21 cellular contexts compared by ENCODE assay signal in the genomic region with DNA sequence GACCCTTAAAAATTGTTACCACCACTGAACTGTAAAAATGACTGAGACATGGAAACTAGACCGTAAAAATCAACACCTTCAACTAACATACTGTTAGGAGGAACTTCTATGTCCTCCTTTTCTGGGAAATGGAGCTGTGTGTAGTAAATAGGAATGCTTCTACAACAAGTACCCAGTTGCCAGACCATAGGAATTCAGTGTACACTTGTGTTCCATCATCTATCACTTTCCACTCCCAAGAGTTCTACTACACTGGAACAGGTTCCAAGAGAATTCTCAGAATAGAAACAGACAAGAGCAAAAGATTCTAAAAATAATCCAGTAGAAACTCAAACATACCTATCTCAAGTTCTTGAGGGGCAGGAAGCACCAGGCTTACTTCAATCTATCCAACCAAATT. TPM values are rescaled to one million over a fixed set of nuclear protein-coding genes. Genes with fewer than 3 reads are reported as not detected.
DNase-seq lines count a peak whose midpoint lies in the region; ATAC-seq, FAIRE-seq and TF ChIP-seq lines count a peak whose summit lies in the region.
"Had no signal": no experiment of that assay in that cellular context is flagged by ENCODE, and none has a peak within 500 bp of the region (broad histone marks: within the 10 kb centered on the region; RNA-seq: fewer than 3 reads in every experiment).

No MANE protein-coding gene starts in this region.

- POLR2A ChIA-PET in endothelial cell of umbilical vein (lab: Charles Lee): interaction anchor here (0.7 kb wide), 1 partner anchor 239 kb away, joined by 3 read pairs; no protein-coding TSS in a partner anchor

- H3K4me1 ChIP-seq in endothelial cell of umbilical vein (ENCODE audit: control insufficient read depth, extremely low read depth, insufficient read depth, low read length): peaks cover 18% of the 10 kb centered on the region
- peaks cover 5 to 7% of the 10 kb centered on the region in 2 donors for H3K4me1 ChIP-seq in left lung

- H4K20me1 ChIP-seq in endothelial cell of umbilical vein (replicated peaks; ENCODE audit: control insufficient read depth, extremely low read depth, insufficient read depth, low read length): no peaks in the 10 kb centered on the region

- peak overlapping the region; percentile 58 for H3K4me2 ChIP-seq in endothelial cell of umbilical vein (ENCODE audit: insufficient read depth, low read length)

- H3K27ac Mint-ChIP-seq in stimulated activated naive CD8-positive, alpha-beta T cell treated with anti-CD3 and anti-CD28 coated beads, Interleukin-15, amount 100 ng/mL, for 72 hours: peak overlapping the region; percentile 17 to 63
- H3K27ac Mint-ChIP-seq: activated naive CD4-positive, alpha-beta T cell treated with anti-CD3 and anti-CD28 coated beads, Interleukin-2, amount 10 ng/mL, durations not matched to agents 7 days and 5 days had no signal

- dilution Hi-C loops in endothelial cell of umbilical vein (cut with MboI; ENCODE audit: extremely low pct_ligation_motif_present, low sequenced_read_pairs): no loop called here

- no peak overlapping the region for H3K9ac ChIP-seq in endothelial cell of umbilical vein (replicated peaks; ENCODE audit: extremely low read depth, insufficient read depth, low read length)

- BruUV-seq in endothelial cell of umbilical vein (replicated peaks; lab: Mats Ljungman, UMichigan): no TSS peak

- no peak for ATAC-seq in stimulated activated naive CD8-positive, alpha-beta T cell treated with anti-CD3 and anti-CD28 coated beads, Interleukin-15, amount 100 ng/mL, for 72 hours
- ATAC-seq in stimulated activated naive CD8-positive, alpha-beta T cell treated with anti-CD3 and anti-CD28 coated beads, Interleukin-15, Interleukin-2, amounts not matched to agents 100 U/mL and 50 U/mL, for 24 hours: no peak
- peak; percentile 89 for ATAC-seq in left lung
- no peak for ATAC-seq in HG02970 (IDR thresholded peaks at IDR 0.05; ENCODE audit: low FRiP score, unreplicated experiment)
- no peak for ATAC-seq in GM18502 (IDR thresholded peaks at IDR 0.05; ENCODE audit: poor library complexity, unreplicated experiment)
- no peak for ATAC-seq in GM18498 (IDR thresholded peaks at IDR 0.05; ENCODE audit: unreplicated experiment)
- ATAC-seq: natural killer cell treated with Interleukin-12 subunit alpha and Interleukin-12 subunit beta and Interleukin-15 and Interleukin-18, amount 100 ng/mL, for 72 hours had no signal

- H3K79me2 ChIP-seq in endothelial cell of umbilical vein (ENCODE audit: control insufficient read depth, insufficient read depth, low read length): peaks cover 85% of the 10 kb centered on the region

- H3K27me3 ChIP-seq in endothelial cell of umbilical vein (ENCODE audit: control insufficient read depth in 2 of 2, insufficient read depth in 2 of 2, low read length in 2 of 2): no peaks in the 10 kb centered on the region
- no peaks in the 10 kb centered on the region for H3K27me3 ChIP-seq in left lung

- no peaks in the 10 kb centered on the region for H3K9me3 ChIP-seq in endothelial cell of umbilical vein (replicated peaks; ENCODE audit: control insufficient read depth, insufficient read depth, low read length)
- H3K9me3 ChIP-seq in left lung: no peaks in the 10 kb centered on the region

- peak overlapping the region; percentile 59 for H3K27ac ChIP-seq in endothelial cell of umbilical vein (ENCODE audit: insufficient read depth, low read depth, low read length)
- no peak overlapping the region for H3K27ac ChIP-seq in left lung
- H3K27ac ChIP-seq: RWPE1 had no signal

- H3K4me3 Mint-ChIP-seq in stimulated activated naive CD8-positive, alpha-beta T cell treated with anti-CD3 and anti-CD28 coated beads, Interleukin-15, amount 100 ng/mL, for 72 hours: no peak overlapping the region
- H3K4me3 Mint-ChIP-seq: activated naive CD4-positive, alpha-beta T cell treated with anti-CD3 and anti-CD28 coated beads, Interleukin-2, amount 10 ng/mL, durations not matched to agents 7 days and 5 days; natural killer cell treated with Interleukin-12 subunit alpha and Interleukin-12 subunit beta and Interleukin-15 and Interleukin-18, amount 100 ng/mL, for 72 hours had no signal

- no peaks in the 10 kb centered on the region for H3K9me1 ChIP-seq in endothelial cell of umbilical vein (replicated peaks; ENCODE audit: control insufficient read depth, extremely low read depth, insufficient read depth, low read length)

- no peak for FAIRE-seq in endothelial cell of umbilical vein (lab: Jason Lieb, UNC)
- FAIRE-seq: H1 had no signal

- H3K4me3 ChIP-seq in endothelial cell of umbilical vein (replicated peaks in 1 of 3; ENCODE audit: insufficient read depth in 1 of 3, low read depth in 1 of 3, low read length in 3 of 3) (no peak overlapping the region), left lung (no peak overlapping the region)

- CTCF ChIA-PET in endothelial cell of umbilical vein (lab: Charles Lee): interaction anchor here (0.9 to 2.0 kb wide), 3 partner anchors 100 to 287 kb away, joined by 3 to 5 read pairs (median 3); no protein-coding TSS in a partner anchor

- peaks cover 5% of the 10 kb centered on the region for H3K4me1 Mint-ChIP-seq in stimulated activated naive CD8-positive, alpha-beta T cell treated with anti-CD3 and anti-CD28 coated beads, Interleukin-15, amount 100 ng/mL, for 72 hours

- intact Hi-C loops in endothelial cell of umbilical vein (cut with micrococcal nuclease) (loop anchor here (2.0 kb wide), 1 partner anchor 24 kb away; a partner anchor contains a TSS), left lung (cut with DNase I) (no loop called here)

- H3K27me3 Mint-ChIP-seq in stimulated activated naive CD8-positive, alpha-beta T cell treated with anti-CD3 and anti-CD28 coated beads, Interleukin-15, amount 100 ng/mL, for 72 hours: no peaks in the 10 kb centered on the region
- H3K27me3 Mint-ChIP-seq: activated naive CD4-positive, alpha-beta T cell treated with anti-CD3 and anti-CD28 coated beads, Interleukin-2, amount 10 ng/mL, durations not matched to agents 7 days and 5 days; natural killer cell treated with Interleukin-12 subunit alpha and Interleukin-12 subunit beta and Interleukin-15 and Interleukin-18, amount 100 ng/mL, for 72 hours had no signal

- H3K36me3 ChIP-seq in endothelial cell of umbilical vein (ENCODE audit: control insufficient read depth in 2 of 2, extremely low read depth in 1 of 2, insufficient read depth in 2 of 2, low read length in 2 of 2) (peaks cover 0 to 3% of the 10 kb centered on the region in 2 experiments), left lung (peaks cover 0 to 12% of the 10 kb centered on the region in 2 donors)

- no peak overlapping the region for H2AFZ ChIP-seq in endothelial cell of umbilical vein (ENCODE audit: low read depth, low read length)

- no peak for TF ChIP-seq POLR2A in endothelial cell of umbilical vein (IDR thresholded peaks at IDR 0.05; ENCODE audit: low read depth, low read length)

- no peak for DNase-seq in stimulated activated naive CD8-positive, alpha-beta T cell treated with anti-CD3 and anti-CD28 coated beads, Interleukin-15, amount 100 ng/mL, for 72 hours
- no peak for DNase-seq in stimulated activated naive CD8-positive, alpha-beta T cell treated with anti-CD3 and anti-CD28 coated beads, Interleukin-15, Interleukin-2, amounts not matched to agents 100 U/mL and 50 U/mL, for 24 hours
- DNase-seq in endothelial cell of umbilical vein (ENCODE audit: low read depth, low spot score): no peak
- DNase-seq in left lung: no peak
- no peak for DNase-seq in NCI-H1105 treated with DMSO at 0.1 percent for 48 hours (lab: John Stamatoyannopoulos, UW)
- DNase-seq: activated naive CD4-positive, alpha-beta T cell treated with anti-CD3 and anti-CD28 coated beads, Interleukin-2, amount 10 ng/mL, durations not matched to agents 7 days and 5 days; effector memory CD4-positive, alpha-beta T cell; GDM1; Kasumi-1; mammary epithelial cell; NCI-H1417 treated with DMSO at 0.1 percent for 48 hours; NCI-H226; NK-92 treated with Interleukin-12 subunit alpha and Interleukin-12 subunit beta, amount 100 ng/mL, for 24 hours; stimulated activated naive CD4-positive, alpha-beta T cell; T-helper 1 cell had no signal

- no peaks in the 10 kb centered on the region for H3K9me3 Mint-ChIP-seq in stimulated activated naive CD8-positive, alpha-beta T cell treated with anti-CD3 and anti-CD28 coated beads, Interleukin-15, amount 100 ng/mL, for 72 hours
- H3K9me3 Mint-ChIP-seq: activated naive CD4-positive, alpha-beta T cell treated with anti-CD3 and anti-CD28 coated beads, Interleukin-2, amount 10 ng/mL, durations not matched to agents 7 days and 5 days; natural killer cell treated with Interleukin-12 subunit alpha and Interleukin-12 subunit beta and Interleukin-15 and Interleukin-18, amount 100 ng/mL, for 72 hours had no signal

- TF ChIP-seq CTCF in endothelial cell of umbilical vein (IDR thresholded peaks at IDR 0.05; ENCODE audit: extremely low read depth in 1 of 2, insufficient read depth in 1 of 2, low read depth in 1 of 2, low read length in 2 of 2) (no peak), left lung (IDR thresholded peaks at IDR 0.05) (no peak)

TF ChIP-seq in endothelial cell of umbilical vein, 7 proteins besides CTCF, POLR2A, EP300 and RAD21:
- TF ChIP-seq, protein P1, sequence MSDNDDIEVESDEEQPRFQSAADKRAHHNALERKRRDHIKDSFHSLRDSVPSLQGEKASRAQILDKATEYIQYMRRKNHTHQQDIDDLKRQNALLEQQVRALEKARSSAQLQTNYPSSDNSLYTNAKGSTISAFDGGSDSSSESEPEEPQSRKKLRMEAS (IDR thresholded peaks at IDR 0.05; ENCODE audit: insufficient read depth, insufficient read length): no peak
- TF ChIP-seq FOS (IDR thresholded peaks at IDR 0.05; ENCODE audit: borderline replicate concordance, insufficient read depth, low read length) (no peak), MYC (IDR thresholded peaks at IDR 0.05; ENCODE audit: low read depth, low read length) (no peak), EZH2 (IDR thresholded peaks at IDR 0.05; ENCODE audit: borderline replicate concordance, low read depth, low read length, severe bottlenecking) (no peak), GATA2 (IDR thresholded peaks at IDR 0.05; ENCODE audit: insufficient read depth, insufficient read length, low read depth, low read length) (no peak), JUN (IDR thresholded peaks at IDR 0.05; ENCODE audit: borderline replicate concordance, insufficient read depth, insufficient read length, low read depth) (no peak), POLR2AphosphoS5 (IDR thresholded peaks at IDR 0.05; ENCODE audit: insufficient read depth, low read depth, low read length) (no peak)
TF ChIP-seq in endothelial cell of umbilical vein: peak in this region for 0.

RNA-seq across cellular contexts. Expression of a gene that starts 23.6 kb away (rescaled TPM):
- 54.1 and 55.8 TPM in 2 replicates for total RNA-seq in endothelial cell of umbilical vein
- 43.2 and 43.3 TPM in 2 replicates for polyA plus RNA-seq in endothelial cell of umbilical vein
- 23.8 and 25.5 TPM in 2 replicates for polyA plus RNA-seq in endothelial cell of umbilical vein (2011; cell fraction: cytosol; rRNA removed)
- 71.5 and 72.8 TPM in 2 replicates for polyA plus RNA-seq in endothelial cell of umbilical vein (2011; cell fraction: nucleus; rRNA removed)
- 35.5 and 35.9 TPM in 2 replicates for polyA plus RNA-seq in endothelial cell of umbilical vein (2012)
- 33.5 and 33.7 TPM in 2 replicates for polyA minus RNA-seq in endothelial cell of umbilical vein
- polyA minus RNA-seq in endothelial cell of umbilical vein (2011; cell fraction: cytosol; rRNA and poly(A)+ RNA removed): 25.2 TPM
- 49.4 and 61.2 TPM in 2 replicates for polyA minus RNA-seq in endothelial cell of umbilical vein (2011; cell fraction: nucleus; rRNA and poly(A)+ RNA removed)
- 10 to 100 TPM; 28.2 to 40.3 TPM for total RNA-seq in left lung
